In genomic region chr1:16014509-16015482, GRCh38 we compare ENCODE assay signal across 1 cellular context.
TF ChIP-seq lines count a peak whose summit lies in the region.

No MANE protein-coding gene starts in this region.

TF ChIP-seq in K562, 482 proteins besides CTCF, POLR2A, EP300 and RAD21 (continued from another document and continues in another):
- TF ChIP-seq, protein P1, sequence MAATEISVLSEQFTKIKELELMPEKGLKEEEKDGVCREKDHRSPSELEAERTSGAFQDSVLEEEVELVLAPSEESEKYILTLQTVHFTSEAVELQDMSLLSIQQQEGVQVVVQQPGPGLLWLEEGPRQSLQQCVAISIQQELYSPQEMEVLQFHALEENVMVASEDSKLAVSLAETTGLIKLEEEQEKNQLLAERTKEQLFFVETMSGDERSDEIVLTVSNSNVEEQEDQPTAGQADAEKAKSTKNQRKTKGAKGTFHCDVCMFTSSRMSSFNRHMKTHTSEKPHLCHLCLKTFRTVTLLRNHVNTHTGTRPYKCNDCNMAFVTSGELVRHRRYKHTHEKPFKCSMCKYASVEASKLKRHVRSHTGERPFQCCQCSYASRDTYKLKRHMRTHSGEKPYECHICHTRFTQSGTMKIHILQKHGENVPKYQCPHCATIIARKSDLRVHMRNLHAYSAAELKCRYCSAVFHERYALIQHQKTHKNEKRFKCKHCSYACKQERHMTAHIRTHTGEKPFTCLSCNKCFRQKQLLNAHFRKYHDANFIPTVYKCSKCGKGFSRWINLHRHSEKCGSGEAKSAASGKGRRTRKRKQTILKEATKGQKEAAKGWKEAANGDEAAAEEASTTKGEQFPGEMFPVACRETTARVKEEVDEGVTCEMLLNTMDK (IDR thresholded peaks at IDR 0.05; ENCODE audit: borderline replicate concordance, insufficient read depth, low read depth, low read length, poor library complexity, severe bottlenecking) = no peak
- 0 out of 2 replicates have a peak, but pooled peaks have one; percentile 7 for TF ChIP-seq MBD2 (IDR thresholded peaks at IDR 0.05; ENCODE audit: borderline replicate concordance, low read depth)
- TF ChIP-seq HEY1 (CRISPR knock-in tag; IDR thresholded peaks at IDR 0.05; ENCODE audit: borderline replicate concordance) = no peak
- no peak for TF ChIP-seq MAFK (IDR thresholded peaks at IDR 0.05; ENCODE audit: low read length)
- TF ChIP-seq ZKSCAN3 (CRISPR knock-in tag; IDR thresholded peaks at IDR 0.05) = no peak
- TF ChIP-seq ZFX (CRISPR knock-in tag; IDR thresholded peaks at IDR 0.05) = peak; percentile 89
- TF ChIP-seq CHD4 (IDR thresholded peaks at IDR 0.05; ENCODE audit: insufficient read depth, insufficient replicate concordance, low read depth, low read length, poor library complexity, severe bottlenecking) = peak; percentile 46
- no peak for TF ChIP-seq IRF9 (tag; IDR thresholded peaks at IDR 0.05)
- peak; percentile 47; the same call in 1 of the 2 replicates for TF ChIP-seq ZNF431 (CRISPR knock-in tag; IDR thresholded peaks at IDR 0.05)
- TF ChIP-seq HCFC1 (IDR thresholded peaks at IDR 0.05; ENCODE audit: low read depth, low read length) = peak; percentile 10; the same call in 1 of the 2 replicates
- peak; percentile 62; the same call in 1 of the 2 replicates for TF ChIP-seq CHD2 (IDR thresholded peaks at IDR 0.05; ENCODE audit: low read depth, low read length)
- TF ChIP-seq TCFL5 (CRISPR knock-in tag; conservative IDR thresholded peaks at IDR 0.05) = no peak
- no peak for TF ChIP-seq RFX7 (CRISPR knock-in tag; IDR thresholded peaks at IDR 0.05)
- TF ChIP-seq ZNF655 (CRISPR knock-in tag; IDR thresholded peaks at IDR 0.05) = no peak
- TF ChIP-seq MYC (IDR thresholded peaks at IDR 0.05; ENCODE audit: low read depth, low read length) = peak; percentile 95
- TF ChIP-seq MYC (CRISPR knock-in tag; IDR thresholded peaks at IDR 0.05; ENCODE audit: borderline replicate concordance, low read depth) = no peak; the same call in none of the 2 replicates
- TF ChIP-seq ZBTB43 (CRISPR knock-in tag; IDR thresholded peaks at IDR 0.05) = no peak
- no peak for TF ChIP-seq ELF1 (tag; IDR thresholded peaks at IDR 0.05)
- peak; percentile 89 for TF ChIP-seq MGA (IDR thresholded peaks at IDR 0.05)
- no peak; the same call in 1 of the 2 replicates for TF ChIP-seq BCOR (IDR thresholded peaks at IDR 0.05)
- TF ChIP-seq MEF2A (IDR thresholded peaks at IDR 0.05; ENCODE audit: control insufficient read depth, low read depth, low read length) = no peak
- no peak for TF ChIP-seq TOE1 (IDR thresholded peaks at IDR 0.05; ENCODE audit: borderline replicate concordance)
- no peak for TF ChIP-seq TOE1 (CRISPR knock-in tag; IDR thresholded peaks at IDR 0.05; ENCODE audit: borderline replicate concordance, low read depth)
- TF ChIP-seq XRCC3 (IDR thresholded peaks at IDR 0.05) = no peak
- TF ChIP-seq POLR2AphosphoS2 (IDR thresholded peaks at IDR 0.05; ENCODE audit: low read length) = no peak
- TF ChIP-seq, protein P2, sequence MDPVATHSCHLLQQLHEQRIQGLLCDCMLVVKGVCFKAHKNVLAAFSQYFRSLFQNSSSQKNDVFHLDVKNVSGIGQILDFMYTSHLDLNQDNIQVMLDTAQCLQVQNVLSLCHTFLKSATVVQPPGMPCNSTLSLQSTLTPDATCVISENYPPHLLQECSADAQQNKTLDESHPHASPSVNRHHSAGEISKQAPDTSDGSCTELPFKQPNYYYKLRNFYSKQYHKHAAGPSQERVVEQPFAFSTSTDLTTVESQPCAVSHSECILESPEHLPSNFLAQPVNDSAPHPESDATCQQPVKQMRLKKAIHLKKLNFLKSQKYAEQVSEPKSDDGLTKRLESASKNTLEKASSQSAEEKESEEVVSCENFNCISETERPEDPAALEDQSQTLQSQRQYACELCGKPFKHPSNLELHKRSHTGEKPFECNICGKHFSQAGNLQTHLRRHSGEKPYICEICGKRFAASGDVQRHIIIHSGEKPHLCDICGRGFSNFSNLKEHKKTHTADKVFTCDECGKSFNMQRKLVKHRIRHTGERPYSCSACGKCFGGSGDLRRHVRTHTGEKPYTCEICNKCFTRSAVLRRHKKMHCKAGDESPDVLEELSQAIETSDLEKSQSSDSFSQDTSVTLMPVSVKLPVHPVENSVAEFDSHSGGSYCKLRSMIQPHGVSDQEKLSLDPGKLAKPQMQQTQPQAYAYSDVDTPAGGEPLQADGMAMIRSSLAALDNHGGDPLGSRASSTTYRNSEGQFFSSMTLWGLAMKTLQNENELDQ (CRISPR knock-in tag; IDR thresholded peaks at IDR 0.05; ENCODE audit: borderline replicate concordance) = no peak
- peak; percentile 53 for TF ChIP-seq ARID4B (CRISPR knock-in tag; IDR thresholded peaks at IDR 0.05)
- no peak for TF ChIP-seq LCOR (CRISPR knock-in tag; IDR thresholded peaks at IDR 0.05)
- TF ChIP-seq SMAD3 (CRISPR knock-in tag; conservative IDR thresholded peaks at IDR 0.05) = no peak
- no peak for TF ChIP-seq ZNF589 (CRISPR knock-in tag; IDR thresholded peaks at IDR 0.05; ENCODE audit: low read depth)
- no peak for TF ChIP-seq FOXJ3 (CRISPR knock-in tag; IDR thresholded peaks at IDR 0.05)
- no peak for TF ChIP-seq ZNF24 (IDR thresholded peaks at IDR 0.05)
